1 cellular context compared by ENCODE assay signal in the genomic region with DNA sequence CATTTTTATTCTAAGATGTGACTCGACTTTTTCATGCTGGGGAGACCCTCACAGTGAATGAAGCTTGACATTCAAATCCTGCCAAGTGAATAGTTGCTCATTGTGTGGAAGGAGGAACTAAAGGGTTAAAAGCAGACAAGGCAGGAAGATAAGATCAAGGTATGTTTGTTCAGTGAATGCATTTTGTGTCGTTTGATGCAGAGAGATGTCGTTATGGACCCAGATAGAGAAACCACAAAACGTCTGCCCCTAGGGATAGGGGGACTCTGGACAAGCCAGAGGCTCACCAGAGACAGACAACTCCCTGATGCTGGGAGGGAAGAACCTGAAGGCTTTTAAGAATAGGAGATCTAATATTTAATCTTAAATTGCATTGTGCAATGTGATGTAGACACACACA.
TF ChIP-seq lines count a peak whose summit lies in the region.

No MANE protein-coding gene starts in this region.

TF ChIP-seq in H1, 55 proteins besides CTCF, POLR2A, EP300 and RAD21:
- TF ChIP-seq CTBP2 (IDR thresholded peaks at IDR 0.05; ENCODE audit: borderline replicate concordance, insufficient read depth, insufficient read length, low read length): no peak
- TF ChIP-seq FOSL1 (IDR thresholded peaks at IDR 0.05; ENCODE audit: insufficient read depth, low read depth, low read length): no peak
- no peak for TF ChIP-seq SUZ12 (IDR thresholded peaks at IDR 0.05; ENCODE audit: low read length)
- no peak for TF ChIP-seq CEBPB (IDR thresholded peaks at IDR 0.05; ENCODE audit: low read depth, low read length)
- TF ChIP-seq, protein P1, sequence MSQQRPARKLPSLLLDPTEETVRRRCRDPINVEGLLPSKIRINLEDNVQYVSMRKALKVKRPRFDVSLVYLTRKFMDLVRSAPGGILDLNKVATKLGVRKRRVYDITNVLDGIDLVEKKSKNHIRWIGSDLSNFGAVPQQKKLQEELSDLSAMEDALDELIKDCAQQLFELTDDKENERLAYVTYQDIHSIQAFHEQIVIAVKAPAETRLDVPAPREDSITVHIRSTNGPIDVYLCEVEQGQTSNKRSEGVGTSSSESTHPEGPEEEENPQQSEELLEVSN (IDR thresholded peaks at IDR 0.05): no peak
- no peak for TF ChIP-seq JUND (IDR thresholded peaks at IDR 0.05; ENCODE audit: low read length)
- no peak for TF ChIP-seq TEAD4 (IDR thresholded peaks at IDR 0.05; ENCODE audit: low read depth, low read length)
- TF ChIP-seq BCL11A (IDR thresholded peaks at IDR 0.05; ENCODE audit: low read depth in 2 of 2, low read length in 2 of 2): no peak
- TF ChIP-seq TCF12 (IDR thresholded peaks at IDR 0.05; ENCODE audit: low read depth, low read length): no peak
- TF ChIP-seq CHD2 (IDR thresholded peaks at IDR 0.05; ENCODE audit: low read length): no peak
- TF ChIP-seq SP1 (IDR thresholded peaks at IDR 0.05; ENCODE audit: low read depth, low read length): no peak
- TF ChIP-seq HDAC2 (IDR thresholded peaks at IDR 0.05; ENCODE audit: borderline replicate concordance in 1 of 2, low read depth in 2 of 2, low read length in 2 of 2): no peak
- no peak for TF ChIP-seq TAF1 (IDR thresholded peaks at IDR 0.05; ENCODE audit: low read depth, low read length)
- no peak for TF ChIP-seq SP4 (IDR thresholded peaks at IDR 0.05; ENCODE audit: low read length)
- TF ChIP-seq ASH2L (IDR thresholded peaks at IDR 0.05; ENCODE audit: low read length): no peak
- TF ChIP-seq HDAC6 (IDR thresholded peaks at IDR 0.05; ENCODE audit: low read depth, low read length): no peak
- TF ChIP-seq KDM1A (IDR thresholded peaks at IDR 0.05; ENCODE audit: borderline replicate concordance, low read length): no peak
- TF ChIP-seq BRCA1 (IDR thresholded peaks at IDR 0.05; ENCODE audit: low read depth, low read length): no peak
- TF ChIP-seq MAFK (IDR thresholded peaks at IDR 0.05; ENCODE audit: low read depth, low read length): no peak
- no peak for TF ChIP-seq CBX5 (IDR thresholded peaks at IDR 0.05; ENCODE audit: low read depth, low read length)
TF ChIP-seq in H1: peak in this region for 0.
